34 cellular contexts compared by ENCODE assay signal in the genomic region with DNA sequence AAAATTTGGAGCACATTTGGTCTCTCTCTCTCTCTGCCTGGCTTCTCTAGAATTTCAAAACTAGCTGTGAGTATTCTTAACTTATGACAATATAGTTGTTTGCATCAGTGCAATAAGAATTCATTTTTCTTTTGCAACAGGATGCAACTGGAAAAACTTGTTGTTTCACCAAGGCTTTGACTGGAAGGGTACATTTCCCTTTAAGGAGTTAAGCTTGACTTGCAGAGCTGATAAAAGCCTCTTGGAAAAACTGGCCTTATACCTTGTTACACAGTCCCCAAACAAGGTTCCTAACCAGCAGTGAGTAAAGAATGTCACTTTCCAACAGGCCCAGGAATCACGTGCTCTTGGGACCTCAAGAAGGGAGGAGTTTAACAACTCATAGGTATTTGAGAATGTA.
"Had no signal": no experiment of that assay in that cellular context is flagged by ENCODE, and none has a peak within 500 bp of the region (broad histone marks: within the 10 kb centered on the region; RNA-seq: fewer than 3 reads in every experiment).

No MANE protein-coding gene starts in this region.

- H3K36me3 ChIP-seq: adrenal gland, ascending aorta, brain microvascular endothelial cell, breast epithelium, cardiac muscle cell had no signal

- H3K4me3 ChIP-seq: adrenal gland, ascending aorta, body of pancreas, breast epithelium, cardiac muscle cell had no signal

- H3K27me3 ChIP-seq: adrenal gland, ascending aorta, body of pancreas, brain microvascular endothelial cell, breast epithelium, cardiac muscle cell had no signal

- FAIRE-seq: astrocyte had no signal

- H3K27ac ChIP-seq: adrenal gland, ascending aorta, body of pancreas, brain microvascular endothelial cell, breast epithelium, cardiac muscle cell had no signal

- H3K4me1 ChIP-seq: adrenal gland, ascending aorta, body of pancreas, breast epithelium had no signal

- ATAC-seq: activated naive CD4-positive, alpha-beta T cell treated with anti-CD3 and anti-CD28 coated beads, Interleukin-2, amount 50 U/mL, for 72 hours; activated naive CD8-positive, alpha-beta T cell treated with anti-CD3 and anti-CD28 coated beads, Interleukin-2, amount 50 U/mL, for 24 hours; activated T-cell treated with anti-CD3 and anti-CD28 coated beads, Interleukin-2, amount 50 U/mL, for 4 hours; activated T-cell treated with anti-CD3 and anti-CD28 coated beads, Interleukin-2, amount 50 U/mL, for 72 hours; activated T-helper 17 cell treated with anti-CD3 and anti-CD28 coated beads, Interleukin-2, amount 50 U/mL, for 72 hours; body of pancreas had no signal

- DNase-seq: activated effector memory CD4-positive, alpha-beta T cell treated with anti-CD3 and anti-CD28 coated beads, Interleukin-2, amount 50 U/mL, for 16 hours; activated effector memory CD4-positive, alpha-beta T cell treated with Interleukin-2 at 50 U/mL for 16 hours; activated gamma-delta T cell; activated gamma-delta T cell treated with Interleukin-2 at 50 U/mL for 16 hours; activated naive CD4-positive, alpha-beta T cell; activated naive CD4-positive, alpha-beta T cell treated with anti-CD3 and anti-CD28 coated beads for 36 hours; activated naive CD4-positive, alpha-beta T cell treated with anti-CD3 and anti-CD28 coated beads, Interleukin-2, amount 10 ng/mL, durations not matched to agents 7 days and 5 days; activated naive CD4-positive, alpha-beta T cell treated with anti-CD3 and anti-CD28 coated beads, Interleukin-2, amount 50 U/mL, for 16 hours; activated naive CD4-positive, alpha-beta T cell treated with Interleukin-2 at 50 U/mL for 16 hours; activated naive CD8-positive, alpha-beta T cell treated with anti-CD3 and anti-CD28 coated beads for 36 hours; activated naive CD8-positive, alpha-beta T cell treated with anti-CD3 and anti-CD28 coated beads, Interleukin-2, amount 10 ng/mL, durations not matched to agents 7 days and 5 days; activated naive CD8-positive, alpha-beta T cell treated with anti-CD3 and anti-CD28 coated beads, Interleukin-2, amount 50 U/mL, for 24 hours; activated T-cell treated with anti-CD3 and anti-CD28 coated beads for 4 hours; activated T-cell treated with anti-CD3 and anti-CD28 coated beads, Interleukin-2, amount 50 U/mL, for 1 hour; activated T-cell treated with anti-CD3 and anti-CD28 coated beads, Interleukin-2, amount 50 U/mL, for 24 hours; activated T-cell treated with anti-CD3 and anti-CD28 coated beads, Interleukin-2, amount 50 U/mL, for 4 hours; activated T-cell treated with anti-CD3 and anti-CD28 coated beads, Interleukin-2, amount 50 U/mL, for 48 hours; activated T-cell treated with anti-CD3 and anti-CD28 coated beads, Interleukin-2, amount 50 U/mL, for 72 hours; adrenal gland; amniotic stem cell; amygdala; anterior cingulate cortex; aorta; body of pancreas; brain microvascular endothelial cell; caudate nucleus; central memory CD4-positive, alpha-beta T cell; cerebellar nuclear complex had no signal
